9 cellular contexts compared by ENCODE assay signal in genomic region chr3:153164009-153164550, GRCh38. TPM values are rescaled to one million over a fixed set of nuclear protein-coding genes. Genes with fewer than 3 reads are reported as not detected.
DNase-seq lines count a peak whose midpoint lies in the region; ATAC-seq, FAIRE-seq and TF ChIP-seq lines count a peak whose summit lies in the region.
"Had no signal": no experiment of that assay in that cellular context is flagged by ENCODE, and none has a peak within 500 bp of the region (broad histone marks: within the 10 kb centered on the region; RNA-seq: fewer than 3 reads in every experiment).

No MANE protein-coding gene starts in this region.

- peaks cover 58% of the 10 kb centered on the region for H3K4me1 ChIP-seq in CD4-positive, alpha-beta memory T cell (ENCODE audit: insufficient read depth, low read length)
- H3K4me1 ChIP-seq in H1 (replicated peaks in 1 of 4; ENCODE audit: control insufficient read depth in 3 of 4, insufficient read depth in 4 of 4, low read length in 3 of 4) (peaks cover 0 to 11% (median under 1%) of the 10 kb centered on the region in 4 experiments; a peak in 5 of 7 replicates), neural progenitor cell (peaks cover 24% of the 10 kb centered on the region)

- no peak for TF ChIP-seq RAD21 in H1 (IDR thresholded peaks at IDR 0.05 in 1 of 2, conservative IDR thresholded peaks at IDR 0.05 in 1 of 2; ENCODE audit: low read depth in 2 of 2, low read length in 2 of 2)

- H3K18ac ChIP-seq in H1 (ENCODE audit: extremely low read depth, low read length) = no peak overlapping the region

- H3K4me3 ChIP-seq in CD4-positive, alpha-beta memory T cell (ENCODE audit: low read length in 2 of 2) = peak overlapping the region; percentile 55 to 93
- peak overlapping the region; percentile 88 to 94 (median 91) for H3K4me3 ChIP-seq in H1 (ENCODE audit: extremely low read depth in 1 of 4, insufficient read depth in 2 of 4, low read depth in 3 of 4, low read length in 4 of 4)
- peak overlapping the region; percentile 97 for H3K4me3 ChIP-seq in neural progenitor cell

- peak overlapping the region; percentile 48 for H3K27ac ChIP-seq in CD4-positive, alpha-beta memory T cell (ENCODE audit: low read depth, low read length)
- H3K27ac ChIP-seq in H1 (ENCODE audit: low read depth, low read length) = no peak overlapping the region
- no peak overlapping the region for H3K27ac ChIP-seq in neural progenitor cell

- no peak overlapping the region for H3K14ac ChIP-seq in H1 (ENCODE audit: insufficient read length)

- no peak overlapping the region for H4K5ac ChIP-seq in H1 (ENCODE audit: insufficient read length, low read depth, low read length)

- H3K79me2 ChIP-seq in H1 (ENCODE audit: control insufficient read depth in 1 of 2, insufficient read depth in 2 of 2, low read length in 2 of 2) (peaks cover 0 to 51% of the 10 kb centered on the region in 2 experiments; a peak in 3 of 4 replicates), neural progenitor cell (ENCODE audit: low read depth) (peaks cover 54% of the 10 kb centered on the region)

- peaks cover 3 to 29% of the 10 kb centered on the region in 2 donors for H3K36me3 Mint-ChIP-seq in CD4-positive, alpha-beta memory T cell
- H3K36me3 Mint-ChIP-seq in neural progenitor cell = no peaks in the 10 kb centered on the region

- no peaks in the 10 kb centered on the region; the same call in 1 of the 2 replicates for H3K79me1 ChIP-seq in H1 (ENCODE audit: low read depth, low read length)

- FAIRE-seq in H1 (lab: Jason Lieb, UNC) = no peak

- TF ChIP-seq CTCF in H1 (IDR thresholded peaks at IDR 0.05; ENCODE audit: control extremely low read depth in 1 of 3, insufficient read depth in 1 of 3, low read depth in 1 of 3, low read length in 3 of 3) = no peak
- TF ChIP-seq CTCF in neural progenitor cell (IDR thresholded peaks at IDR 0.05) = no peak

- H3K23me2 ChIP-seq in H1 (ENCODE audit: low read depth, low read length) = peaks cover 18% of the 10 kb centered on the region

- H4K8ac ChIP-seq in H1 (ENCODE audit: extremely low read depth, insufficient read depth, low read length) = no peak overlapping the region

- H2AK5ac ChIP-seq in H1 (ENCODE audit: low read depth, low read length) = no peak overlapping the region

- H4K20me1 ChIP-seq in H1 (replicated peaks in 1 of 2; ENCODE audit: control insufficient read depth in 1 of 2, insufficient read depth in 2 of 2, low read length in 2 of 2) (peaks cover 10 to 22% of the 10 kb centered on the region in 2 experiments), neural progenitor cell (ENCODE audit: low read depth) (peaks cover 47% of the 10 kb centered on the region)

- no peak for TF ChIP-seq POLR2A in H1 (IDR thresholded peaks at IDR 0.05; ENCODE audit: control extremely low read depth in 1 of 2, low read depth in 2 of 2, low read length in 2 of 2)

- no peak overlapping the region for H2BK5ac ChIP-seq in H1 (ENCODE audit: low read depth, low read length)

- H3F3A ChIP-seq in neural progenitor cell (ENCODE audit: low read depth) = peaks cover 17% of the 10 kb centered on the region

- H2AFZ ChIP-seq in H1 (ENCODE audit: low read length) = no peak overlapping the region
- no peak overlapping the region for H2AFZ ChIP-seq in neural progenitor cell (replicated peaks)

- CTCF ChIA-PET in CD4-positive, alpha-beta memory T cell (lab: Charles Lee; ENCODE audit: partially characterized antibody) = interaction anchor here (0.7 to 12.2 kb wide), 22 partner anchors 9 to 606 kb away, joined by 3 to 191 read pairs (median 4); no protein-coding TSS in a partner anchor
- CTCF ChIA-PET in H1 (lab: Charles Lee; ENCODE audit: partially characterized antibody) = interaction anchor here (0.6 to 3.3 kb wide), 8 partner anchors 9 to 518 kb away, joined by 3 to 18 read pairs (median 3); no protein-coding TSS in a partner anchor

- POLR2A ChIA-PET in CD4-positive, alpha-beta memory T cell (lab: Charles Lee; ENCODE audit: partially characterized antibody) = interaction anchor here (0.9 to 8.5 kb wide), 10 partner anchors 7 to 478 kb away, joined by 3 to 206 read pairs (median 11); no protein-coding TSS in a partner anchor
- POLR2A ChIA-PET in H1 (lab: Charles Lee; ENCODE audit: partially characterized antibody) = interaction anchor here (0.6 to 1.4 kb wide), 2 partner anchors 9 to 91 kb away, joined by 3 to 5 read pairs; no protein-coding TSS in a partner anchor

- H3K4me2 ChIP-seq in H1 (ENCODE audit: insufficient read depth in 1 of 2, low read depth in 2 of 2, low read length in 2 of 2) = peak overlapping the region; percentile 67 to 85
- peak overlapping the region; percentile 88 for H3K4me2 ChIP-seq in neural progenitor cell

- no peak overlapping the region for H3K56ac ChIP-seq in H1 (replicated peaks; ENCODE audit: insufficient read length, low read depth, low read length)

- no peak for TF ChIP-seq EP300 in H1 (IDR thresholded peaks at IDR 0.05; ENCODE audit: borderline replicate concordance in 1 of 2, low read depth in 2 of 2, low read length in 2 of 2)

- peaks cover 0 to 2% (median 0%) of the 10 kb centered on the region in 8 donors for H3K9me3 Mint-ChIP-seq in CD4-positive, alpha-beta memory T cell
- no peaks in the 10 kb centered on the region for H3K9me3 Mint-ChIP-seq in neural progenitor cell

- H3K27me3 ChIP-seq in CD4-positive, alpha-beta memory T cell (ENCODE audit: insufficient read depth, low read length) = no peaks in the 10 kb centered on the region
- peaks cover 0 to 3% (median 0%) of the 10 kb centered on the region in 4 experiments; a peak in 2 of 7 replicates for H3K27me3 ChIP-seq in H1 (replicated peaks in 1 of 4; ENCODE audit: control insufficient read depth in 3 of 4, extremely low read depth in 1 of 4, insufficient read depth in 3 of 4, low read length in 3 of 4)
- peaks cover 8% of the 10 kb centered on the region for H3K27me3 ChIP-seq in neural progenitor cell

- no peaks in the 10 kb centered on the region for H3K36me3 ChIP-seq in CD4-positive, alpha-beta memory T cell (ENCODE audit: insufficient read depth, low read length)
- H3K36me3 ChIP-seq in H1 (ENCODE audit: control insufficient read depth in 2 of 4, insufficient read depth in 4 of 4, low read length in 3 of 4) (peaks cover 0 to 5% (median 0%) of the 10 kb centered on the region in 4 experiments; a peak in 1 of 8 replicates), neural progenitor cell (peaks cover 3% of the 10 kb centered on the region)

- H3K9ac ChIP-seq in H1 (replicated peaks in 1 of 4; ENCODE audit: extremely low read depth in 1 of 4, low read depth in 3 of 4, low read length in 3 of 4) (peak overlapping the region in 2 of 4 experiments; percentile 40 to 65; a peak in 2 of 7 replicates), neural progenitor cell (peak overlapping the region; percentile 85)

- no peak overlapping the region for H2BK15ac ChIP-seq in H1 (ENCODE audit: low read length)

- no peaks in the 10 kb centered on the region for H3K27me3 Mint-ChIP-seq in CD4-positive, alpha-beta memory T cell
- H3K27me3 Mint-ChIP-seq in neural progenitor cell (ENCODE audit: insufficient read depth, low read depth) = peaks cover 8% of the 10 kb centered on the region

- H2BK120ac ChIP-seq in H1 (replicated peaks; ENCODE audit: low read depth, low read length) = no peak overlapping the region

- H3K4ac ChIP-seq in H1 (replicated peaks; ENCODE audit: insufficient read length, low read depth, low read length) = no peak overlapping the region

- H4K91ac ChIP-seq in H1 (replicated peaks; ENCODE audit: insufficient read length, low read length) = no peak overlapping the region

- H3K27ac Mint-ChIP-seq in CD4-positive, alpha-beta memory T cell = peak overlapping the region; percentile 30 to 97 (median 90)
- H3K27ac Mint-ChIP-seq in neural progenitor cell = no peak overlapping the region

- no peak overlapping the region for H2BK20ac ChIP-seq in H1 (ENCODE audit: low read length)

- intact Hi-C loops in CD4-positive, alpha-beta memory T cell (cut with micrococcal nuclease) = loop anchor here (5.0 to 10.0 kb wide), 3 partner anchors 478 to 1959 kb away; partner anchors contain the start of genes DHX36 and GPR171

- peaks cover 40 to 83% (median 54%) of the 10 kb centered on the region in 4 donors for H3K4me1 Mint-ChIP-seq in CD4-positive, alpha-beta memory T cell
- H3K4me1 Mint-ChIP-seq in neural progenitor cell = peaks cover 32% of the 10 kb centered on the region

- H2BK12ac ChIP-seq in H1 (ENCODE audit: low read depth, low read length) = no peak overlapping the region

- no peak for ATAC-seq in GM18520 (IDR thresholded peaks at IDR 0.05; ENCODE audit: unreplicated experiment)
- no peak for ATAC-seq in HG03280 (IDR thresholded peaks at IDR 0.05; ENCODE audit: unreplicated experiment)

- no peak overlapping the region for H3K23ac ChIP-seq in H1 (ENCODE audit: insufficient read length)

- peak overlapping the region; percentile 98 to 100 (median 99) for H3K4me3 Mint-ChIP-seq in CD4-positive, alpha-beta memory T cell
- peak overlapping the region; percentile 98 for H3K4me3 Mint-ChIP-seq in neural progenitor cell

- no peaks in the 10 kb centered on the region for H3K9me3 ChIP-seq in CD4-positive, alpha-beta memory T cell (ENCODE audit: control insufficient read depth in 1 of 2, low read length in 2 of 2)
- no peaks in the 10 kb centered on the region for H3K9me3 ChIP-seq in H1 (ENCODE audit: insufficient read depth in 2 of 2, low read depth in 1 of 2, low read length in 1 of 2)
- H3K9me3 ChIP-seq in neural progenitor cell (ENCODE audit: low read depth) = no peaks in the 10 kb centered on the region

- DNase-seq in CD4-positive, alpha-beta memory T cell = no peak
- DNase-seq in NCI-H69 (lab: John Stamatoyannopoulos, UW) = peak; percentile 33
- DNase-seq in H1 (ENCODE audit: low read depth in 1 of 2, low spot score in 2 of 2) = no peak
- peak; percentile 6 for DNase-seq in neural progenitor cell (ENCODE audit: low spot score)
- no peak for DNase-seq in A172 (ENCODE audit: low spot score)
- DNase-seq in effector CD8-positive, alpha-beta T cell (lab: John Stamatoyannopoulos, UW) = no peak
- DNase-seq: SHP77 treated with DMSO at 0.1 percent for 48 hours had no signal

- 26% methylated on average over 3 of the region's 3 CpGs; no CpG with 5 or more reads in 1 of the 2 experiments for WGBS in H1 (ENCODE audit: extremely low coverage in 1 of 2, insufficient coverage in 1 of 2, insufficient read length in 1 of 2, insufficient replicate concordance in 2 of 2, low coverage in 1 of 2, low lambda C conversion rate in 2 of 2, missing lambda C conversion rate in 1 of 2), 2 experiments

RNA-seq across cellular contexts. Expression of gene RAP2B, which starts 2.1 kb away (rescaled TPM):
- 10 to 100 TPM; 41.1 to 42.3 TPM for total RNA-seq in CD4-positive, alpha-beta memory T cell
- 10 to 100 TPM; 13.8 to 19.6 TPM for polyA plus RNA-seq in CD4-positive, alpha-beta memory T cell
- total RNA-seq in H1 (2021; fragmentation: NEBNext Ultra II Directional; extraction: Animal tissue kit (Norgen Biotek cat#: 25700)) = 20.0 and 20.3 TPM in 2 replicates
- polyA plus RNA-seq in H1 (2011; rRNA removed) = 7.5 and 9.0 TPM in 2 replicates
- 8.4 TPM for polyA plus RNA-seq in H1 (2011; cell fraction: cytosol; rRNA removed)
- 4.5 TPM for polyA plus RNA-seq in H1 (2011; cell fraction: nucleus; rRNA removed)
- polyA plus RNA-seq in H1 (2012, experiment 1 of 2) = 10.2 to 10.8 TPM (median 10.6 TPM) in 4 replicates
- polyA plus RNA-seq in H1 (2012, experiment 2 of 2) = 6.3 TPM
- 10.9 TPM for polyA plus RNA-seq in H1 (2013, experiment 1 of 2)
- 11.2 TPM for polyA plus RNA-seq in H1 (2013, experiment 2 of 2)
- polyA minus RNA-seq in H1 (2011; rRNA and poly(A)+ RNA removed) = 10.6 and 11.5 TPM in 2 replicates
- 19.2 TPM for polyA minus RNA-seq in H1 (2011; cell fraction: cytosol; rRNA and poly(A)+ RNA removed)
- polyA minus RNA-seq in H1 (2011; cell fraction: nucleus; rRNA and poly(A)+ RNA removed) = 10.2 TPM
- 15.9 and 18.1 TPM in 2 replicates for total RNA-seq in neural progenitor cell (ENCODE audit: low replicate concordance)
- total RNA-seq in A172 (2014; rRNA removed; shearing (Covaris generic)) = 11.6 and 15.9 TPM in 2 replicates

Comparison
In these comparisons a context has a peak if more than half of its experiments do, and no peak if none do; other contexts are left out.
1. DNase-seq: peak in NCI-H69 (single experiment) and neural progenitor cell (single experiment); none in CD4-positive, alpha-beta memory T cell (0 of 5), H1 (0 of 2), A172 (single experiment) and effector CD8-positive, alpha-beta T cell (single experiment).
2. Peak in every context shown above with its lines, with median percentiles within 50 percentile points of each other: H3K4me3 ChIP-seq.